ENCODE assay signal across 8 cellular contexts in the genomic region with DNA sequence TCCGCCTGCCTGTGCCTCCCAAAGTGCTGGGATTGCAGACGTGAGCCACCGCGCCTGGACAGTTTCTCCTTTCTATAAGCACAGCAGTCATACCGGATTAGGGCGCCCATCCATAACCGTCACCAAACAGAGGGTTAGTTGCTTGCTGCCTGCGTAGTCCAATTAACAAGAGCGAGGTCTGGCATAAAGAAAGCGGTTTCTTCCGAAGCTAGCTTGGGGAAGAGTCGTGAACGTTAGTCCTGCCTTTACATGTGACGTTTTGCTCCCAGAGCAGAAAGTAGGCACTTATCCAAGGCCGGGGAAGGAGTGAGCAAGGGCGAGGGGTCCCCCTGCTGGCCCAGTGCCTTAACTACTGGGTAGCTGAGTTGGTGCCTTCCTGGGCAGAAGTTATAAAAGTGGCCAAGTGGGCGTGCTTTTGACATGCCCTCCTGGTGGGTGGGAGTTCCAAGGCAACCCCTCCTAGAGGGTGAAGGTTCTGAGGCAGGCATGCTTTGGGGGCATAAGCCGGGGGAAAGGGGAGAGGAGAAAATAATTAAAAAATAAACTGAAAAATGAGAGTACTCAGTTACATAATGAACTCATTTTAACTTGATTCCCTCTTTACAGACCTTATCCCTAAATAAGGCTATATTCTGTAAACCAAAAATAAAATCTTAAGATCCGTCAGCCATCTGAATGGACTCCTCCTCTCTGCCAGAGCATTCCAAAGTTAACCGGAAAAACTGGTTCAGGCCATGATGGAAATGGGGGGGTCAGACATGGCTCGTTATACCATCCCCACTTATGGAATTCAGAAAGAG.
DNase-seq lines count a peak whose midpoint lies in the region; ATAC-seq and TF ChIP-seq lines count a peak whose summit lies in the region.

No MANE protein-coding gene starts in this region.

- TF ChIP-seq POLR2A in heart left ventricle (IDR thresholded peaks at IDR 0.05), result no peak
- TF ChIP-seq POLR2A in upper lobe of left lung (IDR thresholded peaks at IDR 0.05), result no peak

- intact Hi-C loops in CD4-positive, alpha-beta T cell (cut with DNase I, micrococcal nuclease), result loop anchor here (1.0 to 5.0 kb wide), 3 partner anchors 249 to 714 kb away; no protein-coding TSS in a partner anchor
- intact Hi-C loops in heart left ventricle (cut with DNase I), result loop anchor here (1.0 to 10.0 kb wide), 7 partner anchors 59 to 716 kb away; a partner anchor contains a TSS

- no peak overlapping the region for H2AFZ ChIP-seq in SU-DHL-6 (ENCODE audit: low read depth, low read length, severe bottlenecking)

- no peaks in the 10 kb centered on the region for H3K27me3 Mint-ChIP-seq in CD4-positive, alpha-beta T cell
- H3K27me3 Mint-ChIP-seq in progenitor cell of endocrine pancreas, result no peaks in the 10 kb centered on the region

- 13 to 22% (median 14%) methylated on average over 21 of the region's 21 CpGs for WGBS in heart left ventricle, 4 donors
- 21 to 28% methylated on average over 20 to 21 of the region's 21 CpGs for WGBS in upper lobe of left lung, 2 donors

- H3K4me2 ChIP-seq in SU-DHL-6 (ENCODE audit: low read depth, low read length, poor library complexity, severe bottlenecking), result no peak overlapping the region

- H3K4me3 ChIP-seq in SU-DHL-6 (ENCODE audit: insufficient read depth, low read length, poor library complexity, severe bottlenecking) (no peak overlapping the region), adipocyte (ENCODE audit: low read length) (peak overlapping the region; percentile 77), heart left ventricle (peak overlapping the region in 11 of 12 donors; percentile 17 to 69 (median 52)), upper lobe of left lung (peak overlapping the region in 3 of 4 donors; percentile 29 to 44 (median 41))

- no peak overlapping the region for H3K9ac ChIP-seq in SU-DHL-6 (ENCODE audit: low read length)
- peak overlapping the region; percentile 86 for H3K9ac ChIP-seq in adipocyte (ENCODE audit: low read length)

- no peaks in the 10 kb centered on the region for H3F3A ChIP-seq in SU-DHL-6 (ENCODE audit: insufficient read depth)

- H3K27me3 ChIP-seq in CD4-positive, alpha-beta T cell (ENCODE audit: control insufficient read depth, insufficient read depth, low read length), result no peaks in the 10 kb centered on the region
- H3K27me3 ChIP-seq in SU-DHL-6 (ENCODE audit: low read length) (no peaks in the 10 kb centered on the region), adipocyte (replicated peaks; ENCODE audit: control insufficient read depth, insufficient read depth, low read length) (no peaks in the 10 kb centered on the region), heart left ventricle (no peaks in the 10 kb centered on the region), upper lobe of left lung (no peaks in the 10 kb centered on the region)

- H3K79me2 ChIP-seq in SU-DHL-6 (ENCODE audit: insufficient read depth, low read length), result no peaks in the 10 kb centered on the region

- H3K4me1 ChIP-seq in adipocyte (ENCODE audit: control insufficient read depth, insufficient read depth, low read length) (peaks cover 10% of the 10 kb centered on the region), heart left ventricle (peaks cover 0 to 20% (median 3%) of the 10 kb centered on the region in 12 donors), upper lobe of left lung (peaks cover 3 to 21% (median 8%) of the 10 kb centered on the region in 4 donors)

- H3K4me1 Mint-ChIP-seq in CD4-positive, alpha-beta T cell (ENCODE audit: low read depth), result peaks cover 24% of the 10 kb centered on the region
- H3K4me1 Mint-ChIP-seq in progenitor cell of endocrine pancreas (ENCODE audit: low read depth), result peaks cover 13% of the 10 kb centered on the region

- H3K36me3 ChIP-seq in SU-DHL-6 (ENCODE audit: low read length) (no peaks in the 10 kb centered on the region), adipocyte (ENCODE audit: control insufficient read depth, insufficient read depth, low read length, severe bottlenecking) (no peaks in the 10 kb centered on the region), heart left ventricle (no peaks in the 10 kb centered on the region), upper lobe of left lung (no peaks in the 10 kb centered on the region)

- TF ChIP-seq EP300 in upper lobe of left lung (IDR thresholded peaks at IDR 0.05), result no peak

- no peak overlapping the region for H3K27ac ChIP-seq in CD4-positive, alpha-beta T cell (ENCODE audit: low read depth, low read length)
- H3K27ac ChIP-seq in SU-DHL-6 (ENCODE audit: low read depth, low read length) (no peak overlapping the region), heart left ventricle (peak overlapping the region in 9 of 12 donors; percentile 5 to 82 (median 63)), upper lobe of left lung (peak overlapping the region in 3 of 4 donors; percentile 24 to 61 (median 55))

- H3K4me3 Mint-ChIP-seq in CD4-positive, alpha-beta T cell, result no peak overlapping the region
- H3K4me3 Mint-ChIP-seq in progenitor cell of endocrine pancreas (ENCODE audit: low read depth), result peak overlapping the region; percentile 12

- no peaks in the 10 kb centered on the region for H3K9me3 ChIP-seq in CD4-positive, alpha-beta T cell (ENCODE audit: control insufficient read depth, low read length)
- H3K9me3 ChIP-seq in SU-DHL-6 (ENCODE audit: insufficient read depth, low read length) (no peaks in the 10 kb centered on the region), adipocyte (ENCODE audit: control insufficient read depth, low read length) (no peaks in the 10 kb centered on the region), heart left ventricle (no peaks in the 10 kb centered on the region), upper lobe of left lung (no peaks in the 10 kb centered on the region)

- ATAC-seq in CD4-positive, alpha-beta T cell (ENCODE audit: poor library complexity), result peak; percentile 93
- ATAC-seq in GM21447 (IDR thresholded peaks at IDR 0.05; ENCODE audit: unreplicated experiment) (peak; percentile 69), heart left ventricle (peak; percentile 77 to 95 (median 94)), upper lobe of left lung (ENCODE audit: low FRiP score in 2 of 2) (peak; percentile 93 to 98)

- POLR2A ChIA-PET in CD4-positive, alpha-beta T cell (lab: Charles Lee), result interaction anchor here (0.7 kb wide), 1 partner anchor 245 kb away, joined by 4 read pairs; no protein-coding TSS in a partner anchor

- no peaks in the 10 kb centered on the region for H3K9me2 ChIP-seq in SU-DHL-6 (replicated peaks; ENCODE audit: insufficient read depth, low read length)

- no peaks in the 10 kb centered on the region for H3K36me3 Mint-ChIP-seq in CD4-positive, alpha-beta T cell (ENCODE audit: low read depth)
- H3K36me3 Mint-ChIP-seq in progenitor cell of endocrine pancreas (ENCODE audit: insufficient read depth), result peaks cover 4% of the 10 kb centered on the region

- TF ChIP-seq CTCF in CD4-positive, alpha-beta T cell (IDR thresholded peaks at IDR 0.05), result peak; percentile 83
- peak; percentile 92 for TF ChIP-seq CTCF in SU-DHL-6 (IDR thresholded peaks at IDR 0.05; ENCODE audit: insufficient read depth, low read length, poor library complexity, severe bottlenecking)
- peak; percentile 70 to 92 (median 88) for TF ChIP-seq CTCF in heart left ventricle (IDR thresholded peaks at IDR 0.05)
- TF ChIP-seq CTCF in progenitor cell of endocrine pancreas (IDR thresholded peaks at IDR 0.05; ENCODE audit: unreplicated experiment), result peak; percentile 86
- peak; percentile 75 to 91 (median 84) for TF ChIP-seq CTCF in upper lobe of left lung (IDR thresholded peaks at IDR 0.05)

- H4K20me1 ChIP-seq in SU-DHL-6 (ENCODE audit: low read depth, low read length), result peaks cover 1% of the 10 kb centered on the region; the same call in 1 of the 2 replicates

- peak; percentile 55 to 74 (median 60) for DNase-seq in CD4-positive, alpha-beta T cell
- DNase-seq in MV-4-11 (lab: John Stamatoyannopoulos, UW) (peak; percentile 73), adipocyte (ENCODE audit: low read depth) (peak; percentile 95), heart left ventricle (peak; percentile 88 to 92 (median 89)), progenitor cell of endocrine pancreas (ENCODE audit: low spot score, unreplicated experiment) (peak; percentile 64), upper lobe of left lung (peak in 1 of 2 donors; percentile 90)

- no peak overlapping the region for H3K27ac Mint-ChIP-seq in CD4-positive, alpha-beta T cell
- no peak overlapping the region for H3K27ac Mint-ChIP-seq in progenitor cell of endocrine pancreas

- no peaks in the 10 kb centered on the region for H3K9me3 Mint-ChIP-seq in CD4-positive, alpha-beta T cell
- no peaks in the 10 kb centered on the region for H3K9me3 Mint-ChIP-seq in progenitor cell of endocrine pancreas (ENCODE audit: low read depth)

- CTCF ChIA-PET in CD4-positive, alpha-beta T cell (lab: Charles Lee), result interaction anchor here (0.6 to 2.7 kb wide), 15 partner anchors 12 to 1161 kb away, joined by 3 to 18 read pairs (median 3); a partner anchor contains a TSS

Comparison
In these comparisons a context has a peak if more than half of its experiments do, and no peak if none do; other contexts are left out.
1. H3K27ac ChIP-seq: peak in heart left ventricle (9 of 12) and upper lobe of left lung (3 of 4); none in CD4-positive, alpha-beta T cell (single experiment) and SU-DHL-6 (single experiment).
2. Peak in every context shown above with its lines, with median percentiles within 50 percentile points of each other: ATAC-seq and CTCF ChIP-seq.